Comparison of ENCODE assay signal across 9 cellular contexts in genomic region chr14:100240725-100241032, GRCh38. TPM values are rescaled to one million over a fixed set of nuclear protein-coding genes. Genes with fewer than 3 reads are reported as not detected.
DNase-seq lines count a peak whose midpoint lies in the region; ATAC-seq and TF ChIP-seq lines count a peak whose summit lies in the region.
"Had no signal": no experiment of that assay in that cellular context is flagged by ENCODE, and none has a peak within 500 bp of the region (broad histone marks: within the 10 kb centered on the region; RNA-seq: fewer than 3 reads in every experiment).

No MANE protein-coding gene starts in this region.

- no peaks in the 10 kb centered on the region for H3K27me3 ChIP-seq in CD4-positive, alpha-beta memory T cell (ENCODE audit: insufficient read depth, low read length)
- H3K27me3 ChIP-seq in Panc1 (ENCODE audit: control insufficient read depth, insufficient read depth, low read length) (no peaks in the 10 kb centered on the region), ovary (no peaks in the 10 kb centered on the region)

- peaks cover 67% of the 10 kb centered on the region for H3K4me1 ChIP-seq in CD4-positive, alpha-beta memory T cell (ENCODE audit: insufficient read depth, low read length)
- peaks cover 18% of the 10 kb centered on the region for H3K4me1 ChIP-seq in Panc1 (ENCODE audit: control insufficient read depth, insufficient read depth, low read length)
- peaks cover 11% of the 10 kb centered on the region for H3K4me1 ChIP-seq in ovary (ENCODE audit: insufficient read depth)

- no peaks in the 10 kb centered on the region for H3K9me3 ChIP-seq in CD4-positive, alpha-beta memory T cell (ENCODE audit: control insufficient read depth in 1 of 2, low read length in 2 of 2)
- H3K9me3 ChIP-seq in Panc1 (ENCODE audit: control insufficient read depth, insufficient read depth, low read depth, low read length) (no peaks in the 10 kb centered on the region), ovary (no peaks in the 10 kb centered on the region)

- DNase-seq in CD4-positive, alpha-beta memory T cell: peak in 1 of 5 donors; percentile 15
- DNase-seq in Panc1 (ENCODE audit: low read depth, low spot score) (no peak), epithelial cell of prostate (ENCODE audit: low read depth, low spot score) (no peak), ovary (no peak), NK-92 (lab: John Stamatoyannopoulos, UW; ENCODE audit: unreplicated experiment) (no peak), NOMO-1 treated with dmso at 0.1 percent for 144 hours (lab: John Stamatoyannopoulos, UW; ENCODE audit: unreplicated experiment) (no peak), GM19238 (ENCODE audit: insufficient read length, low spot score) (no peak), NCI-H1436 (lab: John Stamatoyannopoulos, UW) (no peak)
- DNase-seq: SIG-M5 had no signal

- 0 to 3% (median 0%) methylated on average over 7 of the region's 7 CpGs for WGBS in ovary, 3 donors

- in situ Hi-C loops in Panc1 (cut with HindIII; ENCODE audit: low pct_unique_long_range_greater_than_20kb, low sequenced_read_pairs): no loop called here

- H3K4me3 ChIP-seq in CD4-positive, alpha-beta memory T cell (ENCODE audit: low read length in 2 of 2): peak overlapping the region; percentile 42 to 68
- peak overlapping the region; percentile 51 to 77 for H3K4me3 ChIP-seq in Panc1 (ENCODE audit: low read depth in 2 of 2, low read length in 2 of 2)
- peak overlapping the region; percentile 92 for H3K4me3 ChIP-seq in ovary

- intact Hi-C loops in CD4-positive, alpha-beta memory T cell (cut with micrococcal nuclease): loop anchor here (1.0 to 10.0 kb wide), 4 partner anchors 26 to 96 kb away; no protein-coding TSS in a partner anchor
- intact Hi-C loops in Panc1 (cut with micrococcal nuclease; ENCODE audit: unreplicated experiment) (no loop called here), ovary (cut with DNase I) (loop anchor here in 1 of 4 donors (5.0 to 10.0 kb wide), 2 partner anchors 72 to 134 kb away; partner anchors contain the start of gene WDR25)

- no peak for TF ChIP-seq CTCF in Panc1 (IDR thresholded peaks at IDR 0.05)
- no peak for TF ChIP-seq CTCF in ovary (IDR thresholded peaks at IDR 0.05)

- CTCF ChIA-PET in CD4-positive, alpha-beta memory T cell (lab: Charles Lee; ENCODE audit: partially characterized antibody): interaction anchor here (0.8 to 5.6 kb wide), 20 partner anchors 8 to 174 kb away, joined by 3 to 75 read pairs (median 5); no protein-coding TSS in a partner anchor
- CTCF ChIA-PET in Panc1 (lab: Charles Lee): interaction anchor here (0.6 kb wide), 1 partner anchor 10 kb away, joined by 3 read pairs; no protein-coding TSS in a partner anchor

- peaks cover 38 to 65% (median 49%) of the 10 kb centered on the region in 4 donors for H3K4me1 Mint-ChIP-seq in CD4-positive, alpha-beta memory T cell

- peaks cover 0 to 6% (median 0%) of the 10 kb centered on the region in 8 donors for H3K9me3 Mint-ChIP-seq in CD4-positive, alpha-beta memory T cell

- TF ChIP-seq POLR2A in ovary (IDR thresholded peaks at IDR 0.05): no peak

- no peak for ATAC-seq in Panc1

- POLR2A ChIA-PET in CD4-positive, alpha-beta memory T cell (lab: Charles Lee; ENCODE audit: partially characterized antibody): interaction anchor here (0.9 to 11.8 kb wide), 11 partner anchors 10 to 306 kb away, joined by 3 to 306 read pairs (median 5); partner anchors contain the start of gene EVL
- POLR2A ChIA-PET in Panc1 (lab: Charles Lee): interaction anchor here (0.6 kb wide), 1 partner anchor 13 kb away, joined by 3 read pairs; no protein-coding TSS in a partner anchor

- peak overlapping the region; percentile 84 to 96 (median 92) for H3K4me3 Mint-ChIP-seq in CD4-positive, alpha-beta memory T cell

- no peaks in the 10 kb centered on the region for H3K36me3 ChIP-seq in CD4-positive, alpha-beta memory T cell (ENCODE audit: insufficient read depth, low read length)
- H3K36me3 ChIP-seq in Panc1 (ENCODE audit: control insufficient read depth, insufficient read depth, low read length) (peaks cover 3% of the 10 kb centered on the region; the same call in 1 of the 2 replicates), ovary (no peaks in the 10 kb centered on the region)

- H3K36me3 Mint-ChIP-seq in CD4-positive, alpha-beta memory T cell: peaks cover 3 to 34% of the 10 kb centered on the region in 2 donors

- H3K27ac ChIP-seq in CD4-positive, alpha-beta memory T cell (ENCODE audit: low read depth, low read length): peak overlapping the region; percentile 84
- H3K27ac ChIP-seq in Panc1 (ENCODE audit: low read length) (peak overlapping the region; percentile 71), epithelial cell of prostate (peak overlapping the region; percentile 95), ovary (peak overlapping the region; percentile 94 to 97)

- no TSS peak for BruUV-seq in Panc1 (replicated peaks; lab: Mats Ljungman, UMichigan)

- peak overlapping the region; percentile 95 to 98 (median 96) for H3K27ac Mint-ChIP-seq in CD4-positive, alpha-beta memory T cell

- H3K27me3 Mint-ChIP-seq in CD4-positive, alpha-beta memory T cell: no peaks in the 10 kb centered on the region

- no peak for TF ChIP-seq EP300 in ovary (IDR thresholded peaks at IDR 0.05)

RNA-seq across cellular contexts. Expression of gene YY1, which starts 1.7 kb away (rescaled TPM):
- 10 to 100 TPM; 85.5 to 90.3 TPM for total RNA-seq in CD4-positive, alpha-beta memory T cell
- 10 to 100 TPM in 1 of 2 donors, 1 to 10 TPM in 1; 8.9 to 23.4 TPM for polyA plus RNA-seq in CD4-positive, alpha-beta memory T cell
- total RNA-seq in Panc1 (2021; ENCODE audit: unreplicated experiment): 71.3 TPM
- 39.7 TPM for polyA plus RNA-seq in Panc1 (2012; ENCODE audit: insufficient read length)
- total RNA-seq in ovary: 10 to 100 TPM; 37.0 to 68.6 (median 58.1) TPM
- 10 to 100 TPM; 24.1 to 75.8 TPM for polyA plus RNA-seq in ovary
